Comparison of ENCODE assay signal across 1 cellular context in the genomic region with DNA sequence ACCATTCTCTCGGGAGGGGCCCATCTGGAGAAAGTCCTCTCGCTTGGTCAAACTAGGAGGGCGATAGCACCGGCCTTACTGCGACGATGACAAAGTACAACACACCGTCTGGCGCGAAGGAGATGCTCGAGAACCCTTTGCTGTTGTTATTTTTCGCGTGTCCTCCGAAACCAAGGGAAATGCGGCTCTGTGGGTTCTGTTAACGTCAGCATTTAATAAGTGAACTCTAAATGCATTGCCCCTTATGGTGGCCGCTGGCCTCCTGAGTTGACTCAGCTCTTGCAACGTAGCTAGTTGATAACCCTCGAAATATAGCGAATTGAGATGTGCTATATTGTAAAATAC.
TF ChIP-seq lines count a peak whose summit lies in the region.

No MANE protein-coding gene starts in this region.

TF ChIP-seq in HepG2, 621 proteins besides CTCF, POLR2A, EP300 and RAD21 (continued from another document):
- TF ChIP-seq, protein P1, sequence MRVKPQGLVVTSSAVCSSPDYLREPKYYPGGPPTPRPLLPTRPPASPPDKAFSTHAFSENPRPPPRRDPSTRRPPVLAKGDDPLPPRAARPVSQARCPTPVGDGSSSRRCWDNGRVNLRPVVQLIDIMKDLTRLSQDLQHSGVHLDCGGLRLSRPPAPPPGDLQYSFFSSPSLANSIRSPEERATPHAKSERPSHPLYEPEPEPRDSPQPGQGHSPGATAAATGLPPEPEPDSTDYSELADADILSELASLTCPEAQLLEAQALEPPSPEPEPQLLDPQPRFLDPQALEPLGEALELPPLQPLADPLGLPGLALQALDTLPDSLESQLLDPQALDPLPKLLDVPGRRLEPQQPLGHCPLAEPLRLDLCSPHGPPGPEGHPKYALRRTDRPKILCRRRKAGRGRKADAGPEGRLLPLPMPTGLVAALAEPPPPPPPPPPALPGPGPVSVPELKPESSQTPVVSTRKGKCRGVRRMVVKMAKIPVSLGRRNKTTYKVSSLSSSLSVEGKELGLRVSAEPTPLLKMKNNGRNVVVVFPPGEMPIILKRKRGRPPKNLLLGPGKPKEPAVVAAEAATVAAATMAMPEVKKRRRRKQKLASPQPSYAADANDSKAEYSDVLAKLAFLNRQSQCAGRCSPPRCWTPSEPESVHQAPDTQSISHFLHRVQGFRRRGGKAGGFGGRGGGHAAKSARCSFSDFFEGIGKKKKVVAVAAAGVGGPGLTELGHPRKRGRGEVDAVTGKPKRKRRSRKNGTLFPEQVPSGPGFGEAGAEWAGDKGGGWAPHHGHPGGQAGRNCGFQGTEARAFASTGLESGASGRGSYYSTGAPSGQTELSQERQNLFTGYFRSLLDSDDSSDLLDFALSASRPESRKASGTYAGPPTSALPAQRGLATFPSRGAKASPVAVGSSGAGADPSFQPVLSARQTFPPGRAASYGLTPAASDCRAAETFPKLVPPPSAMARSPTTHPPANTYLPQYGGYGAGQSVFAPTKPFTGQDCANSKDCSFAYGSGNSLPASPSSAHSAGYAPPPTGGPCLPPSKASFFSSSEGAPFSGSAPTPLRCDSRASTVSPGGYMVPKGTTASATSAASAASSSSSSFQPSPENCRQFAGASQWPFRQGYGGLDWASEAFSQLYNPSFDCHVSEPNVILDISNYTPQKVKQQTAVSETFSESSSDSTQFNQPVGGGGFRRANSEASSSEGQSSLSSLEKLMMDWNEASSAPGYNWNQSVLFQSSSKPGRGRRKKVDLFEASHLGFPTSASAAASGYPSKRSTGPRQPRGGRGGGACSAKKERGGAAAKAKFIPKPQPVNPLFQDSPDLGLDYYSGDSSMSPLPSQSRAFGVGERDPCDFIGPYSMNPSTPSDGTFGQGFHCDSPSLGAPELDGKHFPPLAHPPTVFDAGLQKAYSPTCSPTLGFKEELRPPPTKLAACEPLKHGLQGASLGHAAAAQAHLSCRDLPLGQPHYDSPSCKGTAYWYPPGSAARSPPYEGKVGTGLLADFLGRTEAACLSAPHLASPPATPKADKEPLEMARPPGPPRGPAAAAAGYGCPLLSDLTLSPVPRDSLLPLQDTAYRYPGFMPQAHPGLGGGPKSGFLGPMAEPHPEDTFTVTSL (CRISPR knock-in tag; IDR thresholded peaks at IDR 0.05; ENCODE audit: borderline replicate concordance), result no peak
- peak; percentile 100 for TF ChIP-seq MAFK (conservative IDR thresholded peaks at IDR 0.05 in 1 of 2, IDR thresholded peaks at IDR 0.05 in 1 of 2; ENCODE audit: low read length in 2 of 2)
- TF ChIP-seq NCOR1 (IDR thresholded peaks at IDR 0.05; ENCODE audit: borderline replicate concordance, low read length), result 0 out of 2 replicates have a peak, but pooled peaks have one; percentile 13
- TF ChIP-seq SATB2 (CRISPR knock-in tag; IDR thresholded peaks at IDR 0.05), result no peak
- TF ChIP-seq, protein P2, sequence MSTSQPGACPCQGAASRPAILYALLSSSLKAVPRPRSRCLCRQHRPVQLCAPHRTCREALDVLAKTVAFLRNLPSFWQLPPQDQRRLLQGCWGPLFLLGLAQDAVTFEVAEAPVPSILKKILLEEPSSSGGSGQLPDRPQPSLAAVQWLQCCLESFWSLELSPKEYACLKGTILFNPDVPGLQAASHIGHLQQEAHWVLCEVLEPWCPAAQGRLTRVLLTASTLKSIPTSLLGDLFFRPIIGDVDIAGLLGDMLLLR (CRISPR knock-in tag; IDR thresholded peaks at IDR 0.05), result no peak
- no peak for TF ChIP-seq PTBP1 (IDR thresholded peaks at IDR 0.05; ENCODE audit: low read depth, low read length, poor library complexity, severe bottlenecking)
- TF ChIP-seq ZZZ3 (CRISPR knock-in tag; IDR thresholded peaks at IDR 0.05; ENCODE audit: borderline replicate concordance), result no peak
- TF ChIP-seq ZNF777 (CRISPR knock-in tag; IDR thresholded peaks at IDR 0.05), result no peak; the same call in 1 of the 2 replicates
- TF ChIP-seq, protein P3, sequence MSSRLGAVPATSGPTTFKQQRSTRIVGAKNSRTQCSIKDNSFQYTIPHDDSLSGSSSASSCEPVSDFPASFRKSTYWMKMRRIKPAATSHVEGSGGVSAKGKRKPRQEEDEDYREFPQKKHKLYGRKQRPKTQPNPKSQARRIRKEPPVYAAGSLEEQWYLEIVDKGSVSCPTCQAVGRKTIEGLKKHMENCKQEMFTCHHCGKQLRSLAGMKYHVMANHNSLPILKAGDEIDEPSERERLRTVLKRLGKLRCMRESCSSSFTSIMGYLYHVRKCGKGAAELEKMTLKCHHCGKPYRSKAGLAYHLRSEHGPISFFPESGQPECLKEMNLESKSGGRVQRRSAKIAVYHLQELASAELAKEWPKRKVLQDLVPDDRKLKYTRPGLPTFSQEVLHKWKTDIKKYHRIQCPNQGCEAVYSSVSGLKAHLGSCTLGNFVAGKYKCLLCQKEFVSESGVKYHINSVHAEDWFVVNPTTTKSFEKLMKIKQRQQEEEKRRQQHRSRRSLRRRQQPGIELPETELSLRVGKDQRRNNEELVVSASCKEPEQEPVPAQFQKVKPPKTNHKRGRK (CRISPR knock-in tag; IDR thresholded peaks at IDR 0.05), result no peak
- TF ChIP-seq, protein P4, sequence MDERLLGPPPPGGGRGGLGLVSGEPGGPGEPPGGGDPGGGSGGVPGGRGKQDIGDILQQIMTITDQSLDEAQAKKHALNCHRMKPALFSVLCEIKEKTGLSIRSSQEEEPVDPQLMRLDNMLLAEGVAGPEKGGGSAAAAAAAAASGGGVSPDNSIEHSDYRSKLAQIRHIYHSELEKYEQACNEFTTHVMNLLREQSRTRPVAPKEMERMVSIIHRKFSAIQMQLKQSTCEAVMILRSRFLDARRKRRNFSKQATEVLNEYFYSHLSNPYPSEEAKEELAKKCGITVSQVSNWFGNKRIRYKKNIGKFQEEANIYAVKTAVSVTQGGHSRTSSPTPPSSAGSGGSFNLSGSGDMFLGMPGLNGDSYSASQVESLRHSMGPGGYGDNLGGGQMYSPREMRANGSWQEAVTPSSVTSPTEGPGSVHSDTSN (CRISPR knock-in tag; IDR thresholded peaks at IDR 0.05), result 0 out of 2 replicates have a peak, but pooled peaks have one; percentile 7
- TF ChIP-seq, protein P5, sequence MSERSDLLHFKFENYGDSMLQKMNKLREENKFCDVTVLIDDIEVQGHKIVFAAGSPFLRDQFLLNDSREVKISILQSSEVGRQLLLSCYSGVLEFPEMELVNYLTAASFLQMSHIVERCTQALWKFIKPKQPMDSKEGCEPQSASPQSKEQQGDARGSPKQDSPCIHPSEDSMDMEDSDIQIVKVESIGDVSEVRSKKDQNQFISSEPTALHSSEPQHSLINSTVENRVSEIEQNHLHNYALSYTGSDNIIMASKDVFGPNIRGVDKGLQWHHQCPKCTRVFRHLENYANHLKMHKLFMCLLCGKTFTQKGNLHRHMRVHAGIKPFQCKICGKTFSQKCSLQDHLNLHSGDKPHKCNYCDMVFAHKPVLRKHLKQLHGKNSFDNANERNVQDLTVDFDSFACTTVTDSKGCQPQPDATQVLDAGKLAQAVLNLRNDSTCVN (CRISPR knock-in tag; IDR thresholded peaks at IDR 0.05; ENCODE audit: borderline replicate concordance), result 0 out of 2 replicates have a peak, but pooled peaks have one; percentile 1
- TF ChIP-seq TAF1 (CRISPR knock-in tag; IDR thresholded peaks at IDR 0.05), result no peak
- TF ChIP-seq U2AF2 (IDR thresholded peaks at IDR 0.05; ENCODE audit: low read depth, low read length), result 0 out of 2 replicates have a peak, but pooled peaks have one; percentile 14
- TF ChIP-seq, protein P6, sequence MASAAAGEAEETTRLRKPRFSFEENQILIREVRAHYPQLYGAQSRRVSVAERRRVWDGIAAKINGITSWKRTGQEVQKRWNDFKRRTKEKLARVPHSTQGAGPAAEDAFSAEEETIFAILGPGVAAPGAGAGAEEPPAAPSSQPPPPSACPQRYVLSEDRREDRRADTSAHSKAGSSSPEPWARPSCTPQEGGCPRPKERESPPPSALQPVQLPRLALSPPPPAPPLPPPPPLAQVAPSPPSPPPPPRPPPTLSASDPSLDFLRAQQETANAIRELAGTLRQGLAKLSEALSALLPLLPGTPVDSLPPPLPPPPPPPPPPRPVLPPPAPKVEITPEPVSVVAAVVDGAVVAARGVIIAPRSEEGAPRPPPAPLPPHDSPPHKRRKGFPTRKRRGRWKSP (CRISPR knock-in tag; IDR thresholded peaks at IDR 0.05), result no peak
- no peak for TF ChIP-seq ZNF761 (CRISPR knock-in tag; conservative IDR thresholded peaks at IDR 0.05)
- TF ChIP-seq ZNF615 (CRISPR knock-in tag; IDR thresholded peaks at IDR 0.05; ENCODE audit: borderline replicate concordance), result 0 out of 2 replicates have a peak, but pooled peaks have one; percentile 70
- TF ChIP-seq ZKSCAN5 (CRISPR knock-in tag; IDR thresholded peaks at IDR 0.05), result peak; percentile 1; the same call in 1 of the 2 replicates
- no peak for TF ChIP-seq ZSCAN30 (CRISPR knock-in tag; IDR thresholded peaks at IDR 0.05)
- TF ChIP-seq GTF3A (CRISPR knock-in tag; conservative IDR thresholded peaks at IDR 0.05), result no peak
- no peak for TF ChIP-seq ZNF232 (CRISPR knock-in tag; IDR thresholded peaks at IDR 0.05; ENCODE audit: borderline replicate concordance)
- TF ChIP-seq NFE2L2 (IDR thresholded peaks at IDR 0.05; ENCODE audit: low read length), result peak; percentile 2; the same call in 1 of the 2 replicates
- TF ChIP-seq KLF16 (CRISPR knock-in tag; IDR thresholded peaks at IDR 0.05), result 0 out of 4 replicates have a peak, but pooled peaks of 1 of the 2 experiments have one; percentile 3
